In genomic region chr19:4327252-4327876, GRCh38 we compare ENCODE assay signal across 1 cellular context.
A peak's percentile ranks its signal among the peaks of the same experiment; 100 is the strongest.
TF ChIP-seq lines count a peak whose summit lies in the region.

No MANE protein-coding gene starts in this region.

TF ChIP-seq in K562, 482 proteins besides CTCF, POLR2A, EP300 and RAD21 (continued from another document and continues in another):
- TF ChIP-seq ZBTB7A (IDR thresholded peaks at IDR 0.05; ENCODE audit: borderline replicate concordance, control insufficient read depth, low read depth, low read length): peak; percentile 35
- no peak for TF ChIP-seq PHTF2 (CRISPR knock-in tag; IDR thresholded peaks at IDR 0.05)
- no peak for TF ChIP-seq CCAR2 (IDR thresholded peaks at IDR 0.05; ENCODE audit: low read depth, low read length)
- TF ChIP-seq, protein P1, sequence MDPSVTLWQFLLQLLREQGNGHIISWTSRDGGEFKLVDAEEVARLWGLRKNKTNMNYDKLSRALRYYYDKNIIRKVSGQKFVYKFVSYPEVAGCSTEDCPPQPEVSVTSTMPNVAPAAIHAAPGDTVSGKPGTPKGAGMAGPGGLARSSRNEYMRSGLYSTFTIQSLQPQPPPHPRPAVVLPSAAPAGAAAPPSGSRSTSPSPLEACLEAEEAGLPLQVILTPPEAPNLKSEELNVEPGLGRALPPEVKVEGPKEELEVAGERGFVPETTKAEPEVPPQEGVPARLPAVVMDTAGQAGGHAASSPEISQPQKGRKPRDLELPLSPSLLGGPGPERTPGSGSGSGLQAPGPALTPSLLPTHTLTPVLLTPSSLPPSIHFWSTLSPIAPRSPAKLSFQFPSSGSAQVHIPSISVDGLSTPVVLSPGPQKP (CRISPR knock-in tag; IDR thresholded peaks at IDR 0.05): no peak
- no peak for TF ChIP-seq ZFP30 (CRISPR knock-in tag; IDR thresholded peaks at IDR 0.05; ENCODE audit: borderline replicate concordance)
- no peak for TF ChIP-seq WHSC1 (IDR thresholded peaks at IDR 0.05; ENCODE audit: low read length)
- no peak for TF ChIP-seq NR1H2 (CRISPR knock-in tag; IDR thresholded peaks at IDR 0.05)
- no peak for TF ChIP-seq ESRRA (IDR thresholded peaks at IDR 0.05; ENCODE audit: borderline replicate concordance, low read depth)
- TF ChIP-seq, protein P2, sequence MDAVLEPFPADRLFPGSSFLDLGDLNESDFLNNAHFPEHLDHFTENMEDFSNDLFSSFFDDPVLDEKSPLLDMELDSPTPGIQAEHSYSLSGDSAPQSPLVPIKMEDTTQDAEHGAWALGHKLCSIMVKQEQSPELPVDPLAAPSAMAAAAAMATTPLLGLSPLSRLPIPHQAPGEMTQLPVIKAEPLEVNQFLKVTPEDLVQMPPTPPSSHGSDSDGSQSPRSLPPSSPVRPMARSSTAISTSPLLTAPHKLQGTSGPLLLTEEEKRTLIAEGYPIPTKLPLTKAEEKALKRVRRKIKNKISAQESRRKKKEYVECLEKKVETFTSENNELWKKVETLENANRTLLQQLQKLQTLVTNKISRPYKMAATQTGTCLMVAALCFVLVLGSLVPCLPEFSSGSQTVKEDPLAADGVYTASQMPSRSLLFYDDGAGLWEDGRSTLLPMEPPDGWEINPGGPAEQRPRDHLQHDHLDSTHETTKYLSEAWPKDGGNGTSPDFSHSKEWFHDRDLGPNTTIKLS (IDR thresholded peaks at IDR 0.05; ENCODE audit: borderline replicate concordance, low read depth): peak; percentile 58
- TF ChIP-seq, protein P3, sequence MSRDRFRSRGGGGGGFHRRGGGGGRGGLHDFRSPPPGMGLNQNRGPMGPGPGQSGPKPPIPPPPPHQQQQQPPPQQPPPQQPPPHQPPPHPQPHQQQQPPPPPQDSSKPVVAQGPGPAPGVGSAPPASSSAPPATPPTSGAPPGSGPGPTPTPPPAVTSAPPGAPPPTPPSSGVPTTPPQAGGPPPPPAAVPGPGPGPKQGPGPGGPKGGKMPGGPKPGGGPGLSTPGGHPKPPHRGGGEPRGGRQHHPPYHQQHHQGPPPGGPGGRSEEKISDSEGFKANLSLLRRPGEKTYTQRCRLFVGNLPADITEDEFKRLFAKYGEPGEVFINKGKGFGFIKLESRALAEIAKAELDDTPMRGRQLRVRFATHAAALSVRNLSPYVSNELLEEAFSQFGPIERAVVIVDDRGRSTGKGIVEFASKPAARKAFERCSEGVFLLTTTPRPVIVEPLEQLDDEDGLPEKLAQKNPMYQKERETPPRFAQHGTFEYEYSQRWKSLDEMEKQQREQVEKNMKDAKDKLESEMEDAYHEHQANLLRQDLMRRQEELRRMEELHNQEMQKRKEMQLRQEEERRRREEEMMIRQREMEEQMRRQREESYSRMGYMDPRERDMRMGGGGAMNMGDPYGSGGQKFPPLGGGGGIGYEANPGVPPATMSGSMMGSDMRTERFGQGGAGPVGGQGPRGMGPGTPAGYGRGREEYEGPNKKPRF (IDR thresholded peaks at IDR 0.05; ENCODE audit: low read depth, low read length): no peak
- TF ChIP-seq PML (IDR thresholded peaks at IDR 0.05; ENCODE audit: low read length): no peak; the same call in 1 of the 2 replicates
- no peak for TF ChIP-seq ZFP36 (IDR thresholded peaks at IDR 0.05; ENCODE audit: low read depth, low read length, partially characterized antibody)
- TF ChIP-seq, protein P4, sequence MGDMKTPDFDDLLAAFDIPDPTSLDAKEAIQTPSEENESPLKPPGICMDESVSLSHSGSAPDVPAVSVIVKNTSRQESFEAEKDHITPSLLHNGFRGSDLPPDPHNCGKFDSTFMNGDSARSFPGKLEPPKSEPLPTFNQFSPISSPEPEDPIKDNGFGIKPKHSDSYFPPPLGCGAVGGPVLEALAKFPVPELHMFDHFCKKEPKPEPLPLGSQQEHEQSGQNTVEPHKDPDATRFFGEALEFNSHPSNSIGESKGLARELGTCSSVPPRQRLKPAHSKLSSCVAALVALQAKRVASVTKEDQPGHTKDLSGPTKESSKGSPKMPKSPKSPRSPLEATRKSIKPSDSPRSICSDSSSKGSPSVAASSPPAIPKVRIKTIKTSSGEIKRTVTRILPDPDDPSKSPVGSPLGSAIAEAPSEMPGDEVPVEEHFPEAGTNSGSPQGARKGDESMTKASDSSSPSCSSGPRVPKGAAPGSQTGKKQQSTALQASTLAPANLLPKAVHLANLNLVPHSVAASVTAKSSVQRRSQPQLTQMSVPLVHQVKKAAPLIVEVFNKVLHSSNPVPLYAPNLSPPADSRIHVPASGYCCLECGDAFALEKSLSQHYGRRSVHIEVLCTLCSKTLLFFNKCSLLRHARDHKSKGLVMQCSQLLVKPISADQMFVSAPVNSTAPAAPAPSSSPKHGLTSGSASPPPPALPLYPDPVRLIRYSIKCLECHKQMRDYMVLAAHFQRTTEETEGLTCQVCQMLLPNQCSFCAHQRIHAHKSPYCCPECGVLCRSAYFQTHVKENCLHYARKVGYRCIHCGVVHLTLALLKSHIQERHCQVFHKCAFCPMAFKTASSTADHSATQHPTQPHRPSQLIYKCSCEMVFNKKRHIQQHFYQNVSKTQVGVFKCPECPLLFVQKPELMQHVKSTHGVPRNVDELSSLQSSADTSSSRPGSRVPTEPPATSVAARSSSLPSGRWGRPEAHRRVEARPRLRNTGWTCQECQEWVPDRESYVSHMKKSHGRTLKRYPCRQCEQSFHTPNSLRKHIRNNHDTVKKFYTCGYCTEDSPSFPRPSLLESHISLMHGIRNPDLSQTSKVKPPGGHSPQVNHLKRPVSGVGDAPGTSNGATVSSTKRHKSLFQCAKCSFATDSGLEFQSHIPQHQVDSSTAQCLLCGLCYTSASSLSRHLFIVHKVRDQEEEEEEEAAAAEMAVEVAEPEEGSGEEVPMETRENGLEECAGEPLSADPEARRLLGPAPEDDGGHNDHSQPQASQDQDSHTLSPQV (IDR thresholded peaks at IDR 0.05): no peak
- TF ChIP-seq SREBF2 (CRISPR knock-in tag; IDR thresholded peaks at IDR 0.05): no peak
- TF ChIP-seq FOXK2 (conservative IDR thresholded peaks at IDR 0.05 in 1 of 2, IDR thresholded peaks at IDR 0.05 in 1 of 2; ENCODE audit: low read depth in 2 of 2): peak; percentile 64 to 75; a peak in 3 of 4 replicates
- no peak for TF ChIP-seq HIVEP1 (CRISPR knock-in tag; IDR thresholded peaks at IDR 0.05)
- no peak for TF ChIP-seq PHF21A (IDR thresholded peaks at IDR 0.05; ENCODE audit: borderline replicate concordance, low read depth)
- peak; percentile 54; the same call in 1 of the 2 replicates for TF ChIP-seq USF2 (CRISPR knock-in tag; IDR thresholded peaks at IDR 0.05)
- no peak for TF ChIP-seq ARNT (IDR thresholded peaks at IDR 0.05)
- 0 out of 2 replicates have a peak, but pooled peaks have one; percentile 11 for TF ChIP-seq NBN (IDR thresholded peaks at IDR 0.05; ENCODE audit: low read depth)
- TF ChIP-seq, protein P5, sequence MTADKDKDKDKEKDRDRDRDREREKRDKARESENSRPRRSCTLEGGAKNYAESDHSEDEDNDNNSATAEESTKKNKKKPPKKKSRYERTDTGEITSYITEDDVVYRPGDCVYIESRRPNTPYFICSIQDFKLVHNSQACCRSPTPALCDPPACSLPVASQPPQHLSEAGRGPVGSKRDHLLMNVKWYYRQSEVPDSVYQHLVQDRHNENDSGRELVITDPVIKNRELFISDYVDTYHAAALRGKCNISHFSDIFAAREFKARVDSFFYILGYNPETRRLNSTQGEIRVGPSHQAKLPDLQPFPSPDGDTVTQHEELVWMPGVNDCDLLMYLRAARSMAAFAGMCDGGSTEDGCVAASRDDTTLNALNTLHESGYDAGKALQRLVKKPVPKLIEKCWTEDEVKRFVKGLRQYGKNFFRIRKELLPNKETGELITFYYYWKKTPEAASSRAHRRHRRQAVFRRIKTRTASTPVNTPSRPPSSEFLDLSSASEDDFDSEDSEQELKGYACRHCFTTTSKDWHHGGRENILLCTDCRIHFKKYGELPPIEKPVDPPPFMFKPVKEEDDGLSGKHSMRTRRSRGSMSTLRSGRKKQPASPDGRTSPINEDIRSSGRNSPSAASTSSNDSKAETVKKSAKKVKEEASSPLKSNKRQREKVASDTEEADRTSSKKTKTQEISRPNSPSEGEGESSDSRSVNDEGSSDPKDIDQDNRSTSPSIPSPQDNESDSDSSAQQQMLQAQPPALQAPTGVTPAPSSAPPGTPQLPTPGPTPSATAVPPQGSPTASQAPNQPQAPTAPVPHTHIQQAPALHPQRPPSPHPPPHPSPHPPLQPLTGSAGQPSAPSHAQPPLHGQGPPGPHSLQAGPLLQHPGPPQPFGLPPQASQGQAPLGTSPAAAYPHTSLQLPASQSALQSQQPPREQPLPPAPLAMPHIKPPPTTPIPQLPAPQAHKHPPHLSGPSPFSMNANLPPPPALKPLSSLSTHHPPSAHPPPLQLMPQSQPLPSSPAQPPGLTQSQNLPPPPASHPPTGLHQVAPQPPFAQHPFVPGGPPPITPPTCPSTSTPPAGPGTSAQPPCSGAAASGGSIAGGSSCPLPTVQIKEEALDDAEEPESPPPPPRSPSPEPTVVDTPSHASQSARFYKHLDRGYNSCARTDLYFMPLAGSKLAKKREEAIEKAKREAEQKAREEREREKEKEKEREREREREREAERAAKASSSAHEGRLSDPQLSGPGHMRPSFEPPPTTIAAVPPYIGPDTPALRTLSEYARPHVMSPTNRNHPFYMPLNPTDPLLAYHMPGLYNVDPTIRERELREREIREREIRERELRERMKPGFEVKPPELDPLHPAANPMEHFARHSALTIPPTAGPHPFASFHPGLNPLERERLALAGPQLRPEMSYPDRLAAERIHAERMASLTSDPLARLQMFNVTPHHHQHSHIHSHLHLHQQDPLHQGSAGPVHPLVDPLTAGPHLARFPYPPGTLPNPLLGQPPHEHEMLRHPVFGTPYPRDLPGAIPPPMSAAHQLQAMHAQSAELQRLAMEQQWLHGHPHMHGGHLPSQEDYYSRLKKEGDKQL (CRISPR knock-in tag; IDR thresholded peaks at IDR 0.05; ENCODE audit: borderline replicate concordance): no peak
- TF ChIP-seq, protein P6, sequence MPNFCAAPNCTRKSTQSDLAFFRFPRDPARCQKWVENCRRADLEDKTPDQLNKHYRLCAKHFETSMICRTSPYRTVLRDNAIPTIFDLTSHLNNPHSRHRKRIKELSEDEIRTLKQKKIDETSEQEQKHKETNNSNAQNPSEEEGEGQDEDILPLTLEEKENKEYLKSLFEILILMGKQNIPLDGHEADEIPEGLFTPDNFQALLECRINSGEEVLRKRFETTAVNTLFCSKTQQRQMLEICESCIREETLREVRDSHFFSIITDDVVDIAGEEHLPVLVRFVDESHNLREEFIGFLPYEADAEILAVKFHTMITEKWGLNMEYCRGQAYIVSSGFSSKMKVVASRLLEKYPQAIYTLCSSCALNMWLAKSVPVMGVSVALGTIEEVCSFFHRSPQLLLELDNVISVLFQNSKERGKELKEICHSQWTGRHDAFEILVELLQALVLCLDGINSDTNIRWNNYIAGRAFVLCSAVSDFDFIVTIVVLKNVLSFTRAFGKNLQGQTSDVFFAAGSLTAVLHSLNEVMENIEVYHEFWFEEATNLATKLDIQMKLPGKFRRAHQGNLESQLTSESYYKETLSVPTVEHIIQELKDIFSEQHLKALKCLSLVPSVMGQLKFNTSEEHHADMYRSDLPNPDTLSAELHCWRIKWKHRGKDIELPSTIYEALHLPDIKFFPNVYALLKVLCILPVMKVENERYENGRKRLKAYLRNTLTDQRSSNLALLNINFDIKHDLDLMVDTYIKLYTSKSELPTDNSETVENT (CRISPR knock-in tag; IDR thresholded peaks at IDR 0.05): peak; percentile 4; the same call in 1 of the 2 replicates
- TF ChIP-seq RBM22 (IDR thresholded peaks at IDR 0.05; ENCODE audit: low read depth, low read length, poor library complexity, severe bottlenecking): no peak
- no peak for TF ChIP-seq RBM25 (IDR thresholded peaks at IDR 0.05; ENCODE audit: low read depth, low read length, severe bottlenecking)
- no peak for TF ChIP-seq TAF15 (IDR thresholded peaks at IDR 0.05; ENCODE audit: low read depth, low read length)
- no peak for TF ChIP-seq NR4A1 (CRISPR knock-in tag; IDR thresholded peaks at IDR 0.05)
- no peak for TF ChIP-seq NR4A1 (tag; IDR thresholded peaks at IDR 0.05)
- TF ChIP-seq NKRF (IDR thresholded peaks at IDR 0.05; ENCODE audit: borderline replicate concordance): peak; percentile 93
- no peak for TF ChIP-seq TAL1 (IDR thresholded peaks at IDR 0.05)
- TF ChIP-seq TAF9B (IDR thresholded peaks at IDR 0.05; ENCODE audit: partially characterized antibody): no peak
- no peak for TF ChIP-seq SNAPC5 (CRISPR knock-in tag; IDR thresholded peaks at IDR 0.05)
- TF ChIP-seq, protein P7, sequence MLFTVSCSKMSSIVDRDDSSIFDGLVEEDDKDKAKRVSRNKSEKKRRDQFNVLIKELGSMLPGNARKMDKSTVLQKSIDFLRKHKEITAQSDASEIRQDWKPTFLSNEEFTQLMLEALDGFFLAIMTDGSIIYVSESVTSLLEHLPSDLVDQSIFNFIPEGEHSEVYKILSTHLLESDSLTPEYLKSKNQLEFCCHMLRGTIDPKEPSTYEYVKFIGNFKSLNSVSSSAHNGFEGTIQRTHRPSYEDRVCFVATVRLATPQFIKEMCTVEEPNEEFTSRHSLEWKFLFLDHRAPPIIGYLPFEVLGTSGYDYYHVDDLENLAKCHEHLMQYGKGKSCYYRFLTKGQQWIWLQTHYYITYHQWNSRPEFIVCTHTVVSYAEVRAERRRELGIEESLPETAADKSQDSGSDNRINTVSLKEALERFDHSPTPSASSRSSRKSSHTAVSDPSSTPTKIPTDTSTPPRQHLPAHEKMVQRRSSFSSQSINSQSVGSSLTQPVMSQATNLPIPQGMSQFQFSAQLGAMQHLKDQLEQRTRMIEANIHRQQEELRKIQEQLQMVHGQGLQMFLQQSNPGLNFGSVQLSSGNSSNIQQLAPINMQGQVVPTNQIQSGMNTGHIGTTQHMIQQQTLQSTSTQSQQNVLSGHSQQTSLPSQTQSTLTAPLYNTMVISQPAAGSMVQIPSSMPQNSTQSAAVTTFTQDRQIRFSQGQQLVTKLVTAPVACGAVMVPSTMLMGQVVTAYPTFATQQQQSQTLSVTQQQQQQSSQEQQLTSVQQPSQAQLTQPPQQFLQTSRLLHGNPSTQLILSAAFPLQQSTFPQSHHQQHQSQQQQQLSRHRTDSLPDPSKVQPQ (CRISPR knock-in tag; IDR thresholded peaks at IDR 0.05; ENCODE audit: borderline replicate concordance): no peak
- no peak for TF ChIP-seq MTA2 (IDR thresholded peaks at IDR 0.05; ENCODE audit: low read depth)
- peak; percentile 90 for TF ChIP-seq SAP30 (IDR thresholded peaks at IDR 0.05; ENCODE audit: borderline replicate concordance, insufficient read depth, low read depth, low read length, poor library complexity, severe bottlenecking)
- no peak for TF ChIP-seq ADNP (tag; IDR thresholded peaks at IDR 0.05)
